17 cellular contexts compared by ENCODE assay signal in genomic region chr10:4723860-4724259, GRCh38.
DNase-seq lines count a peak whose midpoint lies in the region; ATAC-seq, FAIRE-seq and TF ChIP-seq lines count a peak whose summit lies in the region.
"Had no signal": no experiment of that assay in that cellular context is flagged by ENCODE, and none has a peak within 500 bp of the region (broad histone marks: within the 10 kb centered on the region; RNA-seq: fewer than 3 reads in every experiment).

No MANE protein-coding gene starts in this region.

- H3K36me3 ChIP-seq in SK-N-SH (replicated peaks in 1 of 2; ENCODE audit: control insufficient read depth in 1 of 2, insufficient read depth in 2 of 2, low read length in 1 of 2) = no peaks in the 10 kb centered on the region
- H3K36me3 ChIP-seq in Panc1 (ENCODE audit: control insufficient read depth, insufficient read depth, low read length) = no peaks in the 10 kb centered on the region; the same call in 1 of the 2 replicates
- H3K36me3 ChIP-seq in kidney (ENCODE audit: control insufficient read depth in 1 of 2, insufficient read depth in 2 of 2, low read length in 2 of 2) = no peaks in the 10 kb centered on the region
- H3K36me3 ChIP-seq: BLaER1 had no signal

- ATAC-seq in SK-N-SH treated with all-trans-retinoic acid at 6 μM for 48 hours (no peak), Panc1 (no peak), HG02798 (IDR thresholded peaks at IDR 0.05; ENCODE audit: poor library complexity, unreplicated experiment) (no peak)
- ATAC-seq in stimulated activated effector memory CD8-positive, alpha-beta T cell treated with anti-CD3 and anti-CD28 coated beads, Interleukin-12 subunit alpha, Interleukin-12 subunit beta, amount 100 ng/mL, for 72 hours = no peak
- ATAC-seq: GM12878, GM23338 had no signal

- no peaks in the 10 kb centered on the region for H3K79me2 ChIP-seq in SK-N-SH (ENCODE audit: insufficient read depth)

- H3K4me1 ChIP-seq in SK-N-SH (ENCODE audit: control insufficient read depth in 1 of 2, insufficient read depth in 2 of 2, low read depth in 1 of 2, low read length in 1 of 2) (peaks cover 0 to 19% of the 10 kb centered on the region in 2 experiments; a peak in 2 of 4 replicates), Panc1 (ENCODE audit: control insufficient read depth, insufficient read depth, low read length) (no peaks in the 10 kb centered on the region), kidney (ENCODE audit: control insufficient read depth in 1 of 2, insufficient read depth in 1 of 2, low read depth in 1 of 2, low read length in 2 of 2) (no peaks in the 10 kb centered on the region)
- H3K4me1 ChIP-seq: BLaER1 had no signal

- H3K9me2 ChIP-seq in SK-N-SH = no peaks in the 10 kb centered on the region

- no peaks in the 10 kb centered on the region for H4K20me1 ChIP-seq in SK-N-SH (ENCODE audit: insufficient read depth)
- H4K20me1 ChIP-seq: BLaER1 had no signal

- no peak overlapping the region for H3K4me2 ChIP-seq in SK-N-SH
- H3K4me2 ChIP-seq: BLaER1, GM23338 had no signal

- H3K9ac ChIP-seq in SK-N-SH (no peak overlapping the region), kidney (ENCODE audit: low read length in 2 of 2) (no peak overlapping the region)
- H3K9ac ChIP-seq: BLaER1 had no signal

- BruUV-seq in Panc1 (replicated peaks; lab: Mats Ljungman, UMichigan) = no TSS peak

- no peak for DNase-seq in SK-N-SH
- DNase-seq in Panc1 (ENCODE audit: low read depth, low spot score) = no peak
- DNase-seq in kidney = no peak
- DNase-seq in type B pancreatic cell (ENCODE audit: extremely low spot score, unreplicated experiment) = no peak
- DNase-seq in inferior parietal cortex (ENCODE audit: extremely low spot score) = no peak
- no peak for DNase-seq in stimulated activated effector memory CD8-positive, alpha-beta T cell treated with anti-CD3 and anti-CD28 coated beads, Interleukin-12 subunit alpha, Interleukin-12 subunit beta, amount 100 ng/mL, for 72 hours (ENCODE audit: low spot score in 2 of 2)
- DNase-seq: AML-193; Caco-2; CD8-positive, alpha-beta memory T cell; H7 had no signal

- peaks cover 13% of the 10 kb centered on the region for H3K9me3 Mint-ChIP-seq in type B pancreatic cell
- no peaks in the 10 kb centered on the region for H3K9me3 Mint-ChIP-seq in stimulated activated effector memory CD8-positive, alpha-beta T cell treated with anti-CD3 and anti-CD28 coated beads, Interleukin-12 subunit alpha, Interleukin-12 subunit beta, amount 100 ng/mL, for 72 hours
- H3K9me3 Mint-ChIP-seq: CD8-positive, alpha-beta memory T cell; GM23338 had no signal

- TF ChIP-seq CTCF in SK-N-SH (IDR thresholded peaks at IDR 0.05) (no peak), Panc1 (IDR thresholded peaks at IDR 0.05) (no peak), kidney (IDR thresholded peaks at IDR 0.05; ENCODE audit: borderline replicate concordance, extremely low read depth, insufficient read depth) (no peak), type B pancreatic cell (conservative IDR thresholded peaks at IDR 0.05) (no peak)

- intact Hi-C loops in Panc1 (cut with micrococcal nuclease; ENCODE audit: unreplicated experiment) (no loop called here), kidney (cut with DNase I) (no loop called here)

- POLR2A ChIA-PET in SK-N-SH (lab: Yijun Ruan, JAX) = no interaction called here
- POLR2A ChIA-PET in Panc1 (lab: Charles Lee) = no interaction called here

- CTCF ChIA-PET in SK-N-SH (lab: Yijun Ruan, JAX) (interaction anchor here (1.0 kb wide), 1 partner anchor 126 kb away, joined by 3 read pairs; no protein-coding TSS in a partner anchor), Panc1 (lab: Charles Lee) (no interaction called here)

- H3K27me3 Mint-ChIP-seq in type B pancreatic cell = no peaks in the 10 kb centered on the region

- H3K4me3 ChIP-seq in SK-N-SH (ENCODE audit: low read depth in 2 of 2, low read length in 1 of 2) (no peak overlapping the region), Panc1 (ENCODE audit: low read depth in 2 of 2, low read length in 2 of 2) (no peak overlapping the region), kidney (ENCODE audit: low read length in 2 of 2) (no peak overlapping the region)
- H3K4me3 ChIP-seq: BLaER1, GM12878, GM23338 had no signal

- TF ChIP-seq EP300 in SK-N-SH (IDR thresholded peaks at IDR 0.05; ENCODE audit: borderline replicate concordance in 1 of 2, low read depth in 1 of 2, low read length in 1 of 2) = no peak

- peak overlapping the region; percentile 80 for H3K27ac Mint-ChIP-seq in type B pancreatic cell
- no peak overlapping the region for H3K27ac Mint-ChIP-seq in stimulated activated effector memory CD8-positive, alpha-beta T cell treated with anti-CD3 and anti-CD28 coated beads, Interleukin-12 subunit alpha, Interleukin-12 subunit beta, amount 100 ng/mL, for 72 hours
- H3K27ac Mint-ChIP-seq: CD8-positive, alpha-beta memory T cell; GM23338 had no signal

- no peaks in the 10 kb centered on the region for H3K36me3 Mint-ChIP-seq in type B pancreatic cell
- H3K36me3 Mint-ChIP-seq in stimulated activated effector memory CD8-positive, alpha-beta T cell treated with anti-CD3 and anti-CD28 coated beads, Interleukin-12 subunit alpha, Interleukin-12 subunit beta, amount 100 ng/mL, for 72 hours = no peaks in the 10 kb centered on the region
- H3K36me3 Mint-ChIP-seq: CD8-positive, alpha-beta memory T cell had no signal

- FAIRE-seq in kidney (lab: Jason Lieb, UNC) = peak; percentile 13
- FAIRE-seq: GM12878, GM18507 had no signal

- in situ Hi-C loops in Panc1 (cut with HindIII; ENCODE audit: low pct_unique_long_range_greater_than_20kb, low sequenced_read_pairs) = no loop called here

- no peak overlapping the region for H3K4me3 Mint-ChIP-seq in type B pancreatic cell
- no peak overlapping the region for H3K4me3 Mint-ChIP-seq in stimulated activated effector memory CD8-positive, alpha-beta T cell treated with anti-CD3 and anti-CD28 coated beads, Interleukin-12 subunit alpha, Interleukin-12 subunit beta, amount 100 ng/mL, for 72 hours
- H3K4me3 Mint-ChIP-seq: CD8-positive, alpha-beta memory T cell; GM23338 had no signal

- H3K9me3 ChIP-seq in SK-N-SH = no peaks in the 10 kb centered on the region
- H3K9me3 ChIP-seq in Panc1 (ENCODE audit: control insufficient read depth, insufficient read depth, low read depth, low read length) = peaks cover 66% of the 10 kb centered on the region
- H3K9me3 ChIP-seq in kidney (ENCODE audit: control insufficient read depth in 1 of 2, low read length in 2 of 2) = no peaks in the 10 kb centered on the region
- H3K9me3 ChIP-seq: BLaER1, Caco-2 had no signal

- peaks cover 23% of the 10 kb centered on the region for H3F3A ChIP-seq in SK-N-SH (replicated peaks; ENCODE audit: insufficient read depth)

- H3K27me3 ChIP-seq in SK-N-SH (ENCODE audit: insufficient read depth) (no peaks in the 10 kb centered on the region), Panc1 (ENCODE audit: control insufficient read depth, insufficient read depth, low read length) (no peaks in the 10 kb centered on the region)
- H3K27me3 ChIP-seq: BLaER1 had no signal

- H3K4me1 Mint-ChIP-seq in type B pancreatic cell (ENCODE audit: unreplicated experiment) = peaks cover 25% of the 10 kb centered on the region
- H3K4me1 Mint-ChIP-seq in stimulated activated effector memory CD8-positive, alpha-beta T cell treated with anti-CD3 and anti-CD28 coated beads, Interleukin-12 subunit alpha, Interleukin-12 subunit beta, amount 100 ng/mL, for 72 hours = peaks cover 5% of the 10 kb centered on the region
- H3K4me1 Mint-ChIP-seq: CD8-positive, alpha-beta memory T cell; GM23338 had no signal

- H2AFZ ChIP-seq in SK-N-SH (ENCODE audit: low read depth) = peak overlapping the region; percentile 5; the same call in 1 of the 2 replicates
- H2AFZ ChIP-seq: GM23338 had no signal

- H3K27ac ChIP-seq in SK-N-SH (ENCODE audit: low read depth in 2 of 2, low read length in 1 of 2) (0 out of 4 replicates have a peak overlapping the region, but pooled peaks of 1 of the 2 experiments have one; percentile 3), Panc1 (ENCODE audit: low read length) (peak overlapping the region; percentile 63), kidney (ENCODE audit: low read depth in 2 of 2, low read length in 2 of 2) (no peak overlapping the region)
- H3K27ac ChIP-seq: 22Rv1, BLaER1 had no signal

- TF ChIP-seq RAD21 in SK-N-SH (IDR thresholded peaks at IDR 0.05; ENCODE audit: low read length) = no peak

TF ChIP-seq in SK-N-SH, 30 proteins besides CTCF, POLR2A, EP300 and RAD21 (continues in another document):
- TF ChIP-seq MXI1 (IDR thresholded peaks at IDR 0.05; ENCODE audit: low read depth, low read length) (no peak), FOSL2 (IDR thresholded peaks at IDR 0.05; ENCODE audit: borderline replicate concordance, low read depth) (no peak), ELF1 (IDR thresholded peaks at IDR 0.05) (no peak)

TF ChIP-seq in SK-N-SH treated with all-trans-retinoic acid at 6 μM for 48 hours, 23 proteins besides CTCF, POLR2A, EP300 and RAD21 (continues in another document):
- no peak for TF ChIP-seq CREB5 (CRISPR knock-in tag; IDR thresholded peaks at IDR 0.05; ENCODE audit: low read depth)
- TF ChIP-seq PPARA (CRISPR knock-in tag; IDR thresholded peaks at IDR 0.05; ENCODE audit: borderline replicate concordance) = no peak
- no peak for TF ChIP-seq BACH2 (CRISPR knock-in tag; IDR thresholded peaks at IDR 0.05; ENCODE audit: borderline replicate concordance)
- TF ChIP-seq ZNF70 (CRISPR knock-in tag; IDR thresholded peaks at IDR 0.05) = no peak
- TF ChIP-seq GLIS3 (CRISPR knock-in tag; IDR thresholded peaks at IDR 0.05) = no peak
- no peak for TF ChIP-seq ESRRG (CRISPR knock-in tag; IDR thresholded peaks at IDR 0.05)
